In the genomic region with DNA sequence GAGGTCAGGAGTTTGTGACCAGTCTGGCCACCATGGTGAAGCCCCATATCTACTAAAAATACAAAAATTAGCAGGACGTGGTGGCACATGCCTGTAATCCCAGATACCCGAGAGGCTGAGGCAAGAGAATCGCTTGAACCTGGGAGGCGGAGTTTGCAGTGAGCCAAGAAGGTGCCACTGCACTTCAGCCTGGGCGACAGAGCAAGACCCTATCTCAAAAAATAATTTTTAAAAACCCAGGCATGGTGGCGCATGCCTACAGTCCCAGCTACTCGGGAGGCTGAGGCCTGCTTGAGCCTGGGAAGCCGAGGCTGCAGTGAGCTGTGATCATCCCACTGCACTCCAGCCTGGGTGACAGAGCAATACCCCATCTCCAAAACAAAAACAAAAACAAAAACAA, we compare ENCODE assay signal across 8 cellular contexts. TPM values are rescaled to one million over a fixed set of nuclear protein-coding genes. Genes with fewer than 3 reads are reported as not detected.
DNase-seq lines count a peak whose midpoint lies in the region; ATAC-seq, FAIRE-seq and TF ChIP-seq lines count a peak whose summit lies in the region.
"Not testable (repeated sequence)": the region's sequence is repeated elsewhere in the genome, so short reads cannot be mapped to it uniquely, and the experiment has no call there.

No MANE protein-coding gene starts in this region.

- not testable (repeated sequence) for H3K27me3 Mint-ChIP-seq in nephron (ENCODE audit: low read depth)

- CTCF ChIA-PET in HCT116 (lab: Charles Lee) (interaction anchor here (1.3 to 4.1 kb wide), 17 partner anchors 15 to 970 kb away, joined by 3 to 42 read pairs (median 7); no protein-coding TSS in a partner anchor), K562 (lab: Yijun Ruan, JAX; ENCODE audit: low intra/inter-chr PET ratio) (interaction anchor here (1.2 to 1.9 kb wide), 4 partner anchors 228 to 469 kb away, joined by 4 to 9 read pairs (median 5); no protein-coding TSS in a partner anchor)

- H3K4me3 Mint-ChIP-seq in nephron, result not testable (repeated sequence)

- 0 out of 2 replicates have a peak, but pooled peaks have one; percentile 5 for ATAC-seq in HCT116
- ATAC-seq in K562, result not testable (repeated sequence)
- ATAC-seq in sciatic nerve, result peak; percentile 23

- WGBS in K562 (ENCODE audit: insufficient coverage, low coverage, missing lambda C conversion rate), result 67% methylated on average over 8 of the region's 8 CpGs

- intact Hi-C loops in HCT116 (cut with micrococcal nuclease) (loop anchor here (1.0 to 10.0 kb wide), 4 partner anchors 460 to 1057 kb away; no protein-coding TSS in a partner anchor), K562 (cut with micrococcal nuclease) (loop anchor here (1.0 to 10.0 kb wide), 6 partner anchors 67 to 697 kb away; no protein-coding TSS in a partner anchor), sciatic nerve (cut with DNase I) (loop anchor here (5.0 to 10.0 kb wide), 2 partner anchors 235 to 467 kb away; no protein-coding TSS in a partner anchor)

- TF ChIP-seq POLR2A in HCT116 (IDR thresholded peaks at IDR 0.05; ENCODE audit: borderline replicate concordance, extremely low read depth, insufficient read depth, insufficient read length); K562 (conservative IDR thresholded peaks at IDR 0.05): not testable (repeated sequence)

- not testable (repeated sequence) for TF ChIP-seq CTCF in BE2C (IDR thresholded peaks at IDR 0.05; ENCODE audit: low read depth, low read length); HCT116 (IDR thresholded peaks at IDR 0.05 in 2 of 3, conservative IDR thresholded peaks at IDR 0.05 in 1 of 3; ENCODE audit: borderline replicate concordance in 1 of 3, insufficient read depth in 1 of 3, low read depth in 2 of 3, low read length in 2 of 3); K562 (IDR thresholded peaks at IDR 0.05 in 2 of 3, conservative IDR thresholded peaks at IDR 0.05 in 1 of 3; ENCODE audit: insufficient read depth in 2 of 3, low read depth in 1 of 3, low read length in 3 of 3); nephron (IDR thresholded peaks at IDR 0.05; ENCODE audit: unreplicated experiment in 3 of 3)

- H3K27me3 ChIP-seq in BE2C; HCT116 (ENCODE audit: insufficient read depth, low read length); Karpas-422 (ENCODE audit: low read length); SJCRH30; K562 (ENCODE audit: control insufficient read depth in 2 of 2, insufficient read depth in 2 of 2, low read length in 2 of 2); iPS-18a (ENCODE audit: control insufficient read depth, insufficient read depth, low read length): not testable (repeated sequence)

- POLR2A ChIA-PET in HCT116 (lab: Charles Lee) (interaction anchor here (0.8 kb wide), 1 partner anchor 12 kb away, joined by 3 read pairs; no protein-coding TSS in a partner anchor), K562 (lab: Yijun Ruan, JAX) (interaction anchor here (2.0 kb wide), 1 partner anchor 22 kb away, joined by 6 read pairs; no protein-coding TSS in a partner anchor)

- not testable (repeated sequence) for H4K20me1 ChIP-seq in HCT116 (ENCODE audit: insufficient read depth); Karpas-422 (ENCODE audit: insufficient read depth, low read depth, low read length); K562 (replicated peaks; ENCODE audit: control insufficient read depth, insufficient read depth, low read length)

- not testable (repeated sequence) for TF ChIP-seq RAD21 in HCT116 (IDR thresholded peaks at IDR 0.05; ENCODE audit: low read depth); K562 (CRISPR knock-in tag; conservative IDR thresholded peaks at IDR 0.05 in 1 of 2, IDR thresholded peaks at IDR 0.05 in 1 of 2)

- H3K9me3 ChIP-seq in BE2C; HCT116 (ENCODE audit: control insufficient read depth in 1 of 2, insufficient read depth in 1 of 2, low read depth in 1 of 2, low read length in 2 of 2); Karpas-422 (ENCODE audit: low read length); SJCRH30 (replicated peaks); K562 (replicated peaks; ENCODE audit: control insufficient read depth, insufficient read depth, low read depth, low read length); iPS-18a (ENCODE audit: control insufficient read depth, low read depth, low read length): not testable (repeated sequence)

- H3K9ac ChIP-seq in HCT116 (ENCODE audit: low read length); iPS-18a (ENCODE audit: low read length): not testable (repeated sequence)
- 0 out of 2 replicates have a peak overlapping the region, but pooled peaks have one; percentile 17 for H3K9ac ChIP-seq in Karpas-422 (ENCODE audit: low read length)
- H3K9ac ChIP-seq in K562 (ENCODE audit: insufficient read depth in 1 of 2, low read depth in 2 of 2, low read length in 2 of 2), result peak overlapping the region in 1 of 2 experiments; percentile 49; a peak in 1 of 4 replicates

- H3K4me1 Mint-ChIP-seq in nephron, result peaks cover 12% of the 10 kb centered on the region

- TF ChIP-seq EP300 in K562 (IDR thresholded peaks at IDR 0.05; ENCODE audit: low read length), result not testable (repeated sequence)

- H3K9me3 Mint-ChIP-seq in nephron, result not testable (repeated sequence)

- not testable (repeated sequence) for BruUV-seq in HCT116 (replicated peaks; lab: Mats Ljungman, UMichigan); K562 (replicated peaks; lab: Mats Ljungman, UMichigan)

- H2AFZ ChIP-seq in HCT116 (ENCODE audit: low read depth, low read length, poor library complexity, severe bottlenecking), result not testable (repeated sequence)
- H2AFZ ChIP-seq in Karpas-422 (ENCODE audit: low read length) (peak overlapping the region; percentile 88; the same call in 1 of the 2 replicates), K562 (ENCODE audit: low read depth, low read length) (peak overlapping the region; percentile 98)

- H3K36me3 ChIP-seq in BE2C; HCT116 (ENCODE audit: control insufficient read depth in 1 of 2, insufficient read depth in 2 of 2, low read length in 2 of 2); Karpas-422 (ENCODE audit: insufficient read depth, low read length); SJCRH30; K562 (ENCODE audit: control insufficient read depth, insufficient read depth, low read length); iPS-18a (ENCODE audit: control insufficient read depth, low read depth, low read length): not testable (repeated sequence)

- H3K9me2 ChIP-seq in HCT116 (ENCODE audit: insufficient read depth); Karpas-422 (replicated peaks; ENCODE audit: insufficient read depth, low read length): not testable (repeated sequence)

- H3K27ac ChIP-seq in HCT116 (ENCODE audit: low read depth, low read length); Karpas-422 (ENCODE audit: low read length); SJCRH30; K562 (ENCODE audit: extremely low read depth, low read depth, low read length); iPS-18a (ENCODE audit: low read length): not testable (repeated sequence)

- H3K4me3 ChIP-seq in BE2C (ENCODE audit: low read depth, low read length) (peak overlapping the region; percentile 35; the same call in 1 of the 2 replicates), Karpas-422 (ENCODE audit: low read length) (peak overlapping the region; percentile 41), SJCRH30 (peak overlapping the region; percentile 44), iPS-18a (ENCODE audit: low read length) (peak overlapping the region; percentile 40)
- not testable (repeated sequence) for H3K4me3 ChIP-seq in HCT116 (replicated peaks in 1 of 2; ENCODE audit: low read depth in 1 of 2, low read length in 2 of 2); K562

- not testable (repeated sequence) for FAIRE-seq in K562 (lab: Jason Lieb, UNC)

- RAD21 ChIA-PET in HCT116 (lab: Charles Lee; ENCODE audit: low non-redundant PET in 1 of 2, low total read pairs in 2 of 2, uncharacterized antibody in 2 of 2, unreplicated experiment in 2 of 2), result interaction anchor here (0.6 to 3.0 kb wide), 7 partner anchors 316 to 702 kb away, joined by 3 to 10 read pairs (median 4); no protein-coding TSS in a partner anchor

- H3K4me2 ChIP-seq in HCT116 (ENCODE audit: low read length) (peak overlapping the region; percentile 49; the same call in 1 of the 2 replicates), Karpas-422 (ENCODE audit: low read depth, low read length, poor library complexity, severe bottlenecking) (peak overlapping the region; percentile 41), K562 (ENCODE audit: insufficient read depth, low read length) (peak overlapping the region; percentile 56; the same call in 1 of the 2 replicates)

- not testable (repeated sequence) for H3K36me3 Mint-ChIP-seq in nephron (ENCODE audit: low read depth)

- not testable (repeated sequence) for H3K79me2 ChIP-seq in HCT116 (ENCODE audit: insufficient read depth, low read length); Karpas-422 (ENCODE audit: low read length); K562 (ENCODE audit: control insufficient read depth, insufficient read depth, low read length)

- H3K27ac Mint-ChIP-seq in nephron, result peak overlapping the region; percentile 60 to 92 (median 82)

- not testable (repeated sequence) for H3K9me1 ChIP-seq in K562 (ENCODE audit: control insufficient read depth, insufficient read depth, low read length)

- H3K4me1 ChIP-seq in BE2C; SJCRH30; iPS-18a (ENCODE audit: control insufficient read depth, low read depth, low read length): not testable (repeated sequence)
- peaks cover 0 to 11% of the 10 kb centered on the region in 2 experiments; a peak in 3 of 4 replicates for H3K4me1 ChIP-seq in HCT116 (ENCODE audit: control insufficient read depth in 1 of 2, insufficient read depth in 2 of 2, low read length in 2 of 2)
- H3K4me1 ChIP-seq in Karpas-422 (ENCODE audit: low read length), result peaks cover 25% of the 10 kb centered on the region
- peaks cover 6 to 11% of the 10 kb centered on the region in 2 experiments; a peak in 4 of 5 replicates for H3K4me1 ChIP-seq in K562 (replicated peaks in 1 of 2; ENCODE audit: control insufficient read depth in 2 of 2, insufficient read depth in 2 of 2, low read length in 2 of 2)

- not testable (repeated sequence) for DNase-seq in BE2C; HCT116 (ENCODE audit: low read depth, low spot score); Karpas-422; SJCRH30; K562 (ENCODE audit: extremely low read depth in 1 of 4, low spot score in 3 of 4); sciatic nerve (ENCODE audit: low spot score)

- in situ Hi-C loops in K562 (cut with MboI), result loop anchor here (10.0 kb wide), 1 partner anchor 467 kb away; no protein-coding TSS in a partner anchor

RNA-seq across cellular contexts. Expression of gene FAM20B, which starts 23.6 kb away (rescaled TPM):
- 10.0 TPM for polyA plus RNA-seq in BE2C (2012; ENCODE audit: insufficient read depth, insufficient read length, low read depth)
- 36.7 TPM for total RNA-seq in HCT116 (2021; ENCODE audit: unreplicated experiment)
- 13.1 and 14.7 TPM in 2 replicates for polyA plus RNA-seq in HCT116 (2012)
- total RNA-seq in Karpas-422 (2014; rRNA removed; shearing (Covaris generic); ENCODE audit: low replicate concordance), result 23.2 and 30.0 TPM in 2 replicates
- total RNA-seq in SJCRH30 (2014; rRNA removed; shearing (Covaris generic)), result 33.6 and 35.1 TPM in 2 replicates
- total RNA-seq in K562 (2011; cell fraction: chromatin; rRNA removed; ENCODE audit: low replicate concordance), result 56.4 and 57.9 TPM in 2 replicates
- total RNA-seq in K562 (2011; cell fraction: nucleolus; rRNA removed), result 30.9 and 35.8 TPM in 2 replicates
- 54.3 and 85.3 TPM in 2 replicates for total RNA-seq in K562 (2011; cell fraction: nucleoplasm; rRNA removed)
- 28.9 and 32.8 TPM in 2 replicates for total RNA-seq in K562 (2014; rRNA removed)
- 63.8 and 70.0 TPM in 2 replicates for total RNA-seq in K562 (2014; rRNA removed; fragmentation: Illumina TruSeq; extraction: Trizol)
- 51.2 and 56.6 TPM in 2 replicates for total RNA-seq in K562 (2015; rRNA removed; fragmentation: Illumina TruSeq; extraction: Trizol)
- total RNA-seq in K562 (2021), result 61.3 and 67.5 TPM in 2 replicates
- polyA plus RNA-seq in K562 (2011; rRNA removed), result 45.5 and 47.7 TPM in 2 replicates
- polyA plus RNA-seq in K562 (2011; cell fraction: cytosol; rRNA removed), result 16.7 and 30.0 TPM in 2 replicates
- polyA plus RNA-seq in K562 (2011; cell fraction: nucleus; rRNA removed), result 16.0 and 22.1 TPM in 2 replicates
- polyA plus RNA-seq in K562 (2012), result 24.4 and 27.6 TPM in 2 replicates
- polyA plus RNA-seq in K562 (2014; fragmentation: Illumina TruSeq; extraction: Trizol), result 37.7 and 42.9 TPM in 2 replicates
- 10 to 100 TPM in 1 of 2 experiments, 1 to 10 TPM in 1; 7.2 to 10.7 TPM for polyA plus RNA-seq in K562 (2014; fragmentation: Nextera tagmentation; extraction: Ambion mirVana)
- polyA plus RNA-seq in K562 (2014; rRNA removed), result 25.5 and 29.2 TPM in 2 replicates
- 106 and 108 TPM in 2 replicates for polyA minus RNA-seq in K562 (2011; rRNA and poly(A)+ RNA removed)
- polyA minus RNA-seq in K562 (2011; cell fraction: cytosol; rRNA and poly(A)+ RNA removed), result 36.5 and 48.0 TPM in 2 replicates
- polyA minus RNA-seq in K562 (2011; cell fraction: nucleus; rRNA and poly(A)+ RNA removed), result 9.8 and 19.0 TPM in 2 replicates
- 81.2 TPM for total RNA-seq in sciatic nerve
